1 cellular context compared by ENCODE assay signal in the genomic region with DNA sequence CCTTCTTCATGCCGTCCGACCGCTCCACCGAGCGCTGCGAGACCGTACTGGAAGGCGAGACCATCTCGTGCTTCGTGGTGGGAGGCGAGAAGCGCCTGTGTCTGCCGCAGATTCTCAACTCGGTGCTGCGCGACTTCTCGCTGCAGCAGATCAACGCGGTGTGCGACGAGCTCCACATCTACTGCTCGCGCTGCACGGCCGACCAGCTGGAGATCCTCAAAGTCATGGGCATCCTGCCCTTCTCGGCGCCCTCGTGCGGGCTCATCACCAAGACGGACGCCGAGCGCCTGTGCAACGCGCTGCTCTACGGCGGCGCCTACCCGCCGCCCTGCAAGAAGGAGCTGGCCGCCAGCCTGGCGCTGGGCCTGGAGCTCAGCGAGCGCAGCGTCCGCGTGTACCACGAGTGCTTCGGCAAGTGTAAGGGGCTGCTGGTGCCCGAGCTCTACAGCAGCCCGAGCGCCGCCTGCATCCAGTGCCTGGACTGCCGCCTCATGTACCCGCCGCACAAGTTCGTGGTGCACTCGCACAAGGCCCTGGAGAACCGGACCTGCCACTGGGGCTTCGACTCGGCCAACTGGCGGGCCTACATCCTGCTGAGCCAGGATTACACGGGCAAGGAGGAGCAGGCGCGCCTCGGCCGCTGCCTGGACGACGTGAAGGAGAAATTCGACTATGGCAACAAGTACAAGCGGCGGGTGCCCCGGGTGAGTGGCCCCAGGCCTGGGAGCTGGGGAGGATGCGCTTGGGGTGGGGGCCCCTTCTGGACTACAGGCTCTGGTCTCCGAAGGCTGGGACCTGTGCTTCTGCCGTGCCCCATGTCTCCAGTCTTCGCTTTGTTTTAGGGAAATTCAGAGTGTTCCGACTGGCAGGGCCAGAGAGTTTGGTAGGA.
TF ChIP-seq lines count a peak whose summit lies in the region.

No MANE protein-coding gene starts in this region.

TF ChIP-seq in K562, 482 proteins besides CTCF, POLR2A, EP300 and RAD21 (continued from another document and continues in another):
- TF ChIP-seq, protein P1, sequence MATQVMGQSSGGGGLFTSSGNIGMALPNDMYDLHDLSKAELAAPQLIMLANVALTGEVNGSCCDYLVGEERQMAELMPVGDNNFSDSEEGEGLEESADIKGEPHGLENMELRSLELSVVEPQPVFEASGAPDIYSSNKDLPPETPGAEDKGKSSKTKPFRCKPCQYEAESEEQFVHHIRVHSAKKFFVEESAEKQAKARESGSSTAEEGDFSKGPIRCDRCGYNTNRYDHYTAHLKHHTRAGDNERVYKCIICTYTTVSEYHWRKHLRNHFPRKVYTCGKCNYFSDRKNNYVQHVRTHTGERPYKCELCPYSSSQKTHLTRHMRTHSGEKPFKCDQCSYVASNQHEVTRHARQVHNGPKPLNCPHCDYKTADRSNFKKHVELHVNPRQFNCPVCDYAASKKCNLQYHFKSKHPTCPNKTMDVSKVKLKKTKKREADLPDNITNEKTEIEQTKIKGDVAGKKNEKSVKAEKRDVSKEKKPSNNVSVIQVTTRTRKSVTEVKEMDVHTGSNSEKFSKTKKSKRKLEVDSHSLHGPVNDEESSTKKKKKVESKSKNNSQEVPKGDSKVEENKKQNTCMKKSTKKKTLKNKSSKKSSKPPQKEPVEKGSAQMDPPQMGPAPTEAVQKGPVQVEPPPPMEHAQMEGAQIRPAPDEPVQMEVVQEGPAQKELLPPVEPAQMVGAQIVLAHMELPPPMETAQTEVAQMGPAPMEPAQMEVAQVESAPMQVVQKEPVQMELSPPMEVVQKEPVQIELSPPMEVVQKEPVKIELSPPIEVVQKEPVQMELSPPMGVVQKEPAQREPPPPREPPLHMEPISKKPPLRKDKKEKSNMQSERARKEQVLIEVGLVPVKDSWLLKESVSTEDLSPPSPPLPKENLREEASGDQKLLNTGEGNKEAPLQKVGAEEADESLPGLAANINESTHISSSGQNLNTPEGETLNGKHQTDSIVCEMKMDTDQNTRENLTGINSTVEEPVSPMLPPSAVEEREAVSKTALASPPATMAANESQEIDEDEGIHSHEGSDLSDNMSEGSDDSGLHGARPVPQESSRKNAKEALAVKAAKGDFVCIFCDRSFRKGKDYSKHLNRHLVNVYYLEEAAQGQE (CRISPR knock-in tag; IDR thresholded peaks at IDR 0.05; ENCODE audit: low read depth) = 0 out of 2 replicates have a peak, but pooled peaks have one; percentile 7
- TF ChIP-seq ZNF174 (CRISPR knock-in tag; IDR thresholded peaks at IDR 0.05) = no peak
- TF ChIP-seq, protein P2, sequence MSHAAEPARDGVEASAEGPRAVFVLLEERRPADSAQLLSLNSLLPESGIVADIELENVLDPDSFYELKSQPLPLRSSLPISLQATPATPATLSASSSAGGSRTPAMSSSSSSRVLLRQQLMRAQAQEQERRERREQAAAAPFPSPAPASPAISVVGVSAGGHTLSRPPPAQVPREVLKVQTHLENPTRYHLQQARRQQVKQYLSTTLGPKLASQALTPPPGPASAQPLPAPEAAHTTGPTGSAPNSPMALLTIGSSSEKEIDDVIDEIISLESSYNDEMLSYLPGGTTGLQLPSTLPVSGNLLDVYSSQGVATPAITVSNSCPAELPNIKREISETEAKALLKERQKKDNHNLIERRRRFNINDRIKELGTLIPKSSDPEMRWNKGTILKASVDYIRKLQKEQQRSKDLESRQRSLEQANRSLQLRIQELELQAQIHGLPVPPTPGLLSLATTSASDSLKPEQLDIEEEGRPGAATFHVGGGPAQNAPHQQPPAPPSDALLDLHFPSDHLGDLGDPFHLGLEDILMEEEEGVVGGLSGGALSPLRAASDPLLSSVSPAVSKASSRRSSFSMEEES (CRISPR knock-in tag; IDR thresholded peaks at IDR 0.05) = no peak
- TF ChIP-seq FOXA3 (CRISPR knock-in tag; conservative IDR thresholded peaks at IDR 0.05 in 1 of 2, IDR thresholded peaks at IDR 0.05 in 1 of 2) = peak in 1 of 2 experiments; percentile 5; a peak in 1 of 4 replicates
- no peak for TF ChIP-seq ZKSCAN8 (CRISPR knock-in tag; IDR thresholded peaks at IDR 0.05)
- TF ChIP-seq, protein P3, sequence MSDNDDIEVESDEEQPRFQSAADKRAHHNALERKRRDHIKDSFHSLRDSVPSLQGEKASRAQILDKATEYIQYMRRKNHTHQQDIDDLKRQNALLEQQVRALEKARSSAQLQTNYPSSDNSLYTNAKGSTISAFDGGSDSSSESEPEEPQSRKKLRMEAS (CRISPR knock-in tag; IDR thresholded peaks at IDR 0.05) = peak; percentile 72
- peak; percentile 72; the same call in 1 of the 2 replicates for TF ChIP-seq ZNF431 (CRISPR knock-in tag; IDR thresholded peaks at IDR 0.05)
- no peak for TF ChIP-seq TEAD4 (IDR thresholded peaks at IDR 0.05; ENCODE audit: low read length)
- no peak for TF ChIP-seq TEAD4 (CRISPR knock-in tag; IDR thresholded peaks at IDR 0.05; ENCODE audit: borderline replicate concordance)
- TF ChIP-seq ZFX (CRISPR knock-in tag; IDR thresholded peaks at IDR 0.05) = peak; percentile 69
- no peak for TF ChIP-seq ZNF3 (CRISPR knock-in tag; IDR thresholded peaks at IDR 0.05)
- TF ChIP-seq STAT5A (IDR thresholded peaks at IDR 0.05; ENCODE audit: borderline replicate concordance, low read length) = no peak
- no peak for TF ChIP-seq ZNF766 (CRISPR knock-in tag; conservative IDR thresholded peaks at IDR 0.05)
- no peak for TF ChIP-seq HCFC1 (IDR thresholded peaks at IDR 0.05; ENCODE audit: low read depth, low read length)
- TF ChIP-seq, protein P4, sequence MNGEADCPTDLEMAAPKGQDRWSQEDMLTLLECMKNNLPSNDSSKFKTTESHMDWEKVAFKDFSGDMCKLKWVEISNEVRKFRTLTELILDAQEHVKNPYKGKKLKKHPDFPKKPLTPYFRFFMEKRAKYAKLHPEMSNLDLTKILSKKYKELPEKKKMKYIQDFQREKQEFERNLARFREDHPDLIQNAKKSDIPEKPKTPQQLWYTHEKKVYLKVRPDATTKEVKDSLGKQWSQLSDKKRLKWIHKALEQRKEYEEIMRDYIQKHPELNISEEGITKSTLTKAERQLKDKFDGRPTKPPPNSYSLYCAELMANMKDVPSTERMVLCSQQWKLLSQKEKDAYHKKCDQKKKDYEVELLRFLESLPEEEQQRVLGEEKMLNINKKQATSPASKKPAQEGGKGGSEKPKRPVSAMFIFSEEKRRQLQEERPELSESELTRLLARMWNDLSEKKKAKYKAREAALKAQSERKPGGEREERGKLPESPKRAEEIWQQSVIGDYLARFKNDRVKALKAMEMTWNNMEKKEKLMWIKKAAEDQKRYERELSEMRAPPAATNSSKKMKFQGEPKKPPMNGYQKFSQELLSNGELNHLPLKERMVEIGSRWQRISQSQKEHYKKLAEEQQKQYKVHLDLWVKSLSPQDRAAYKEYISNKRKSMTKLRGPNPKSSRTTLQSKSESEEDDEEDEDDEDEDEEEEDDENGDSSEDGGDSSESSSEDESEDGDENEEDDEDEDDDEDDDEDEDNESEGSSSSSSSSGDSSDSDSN (IDR thresholded peaks at IDR 0.05; ENCODE audit: borderline replicate concordance in 1 of 2, low read depth in 2 of 2, low read length in 2 of 2) = peak; percentile 85 to 91; a peak in 3 of 4 replicates
- TF ChIP-seq, protein P5, sequence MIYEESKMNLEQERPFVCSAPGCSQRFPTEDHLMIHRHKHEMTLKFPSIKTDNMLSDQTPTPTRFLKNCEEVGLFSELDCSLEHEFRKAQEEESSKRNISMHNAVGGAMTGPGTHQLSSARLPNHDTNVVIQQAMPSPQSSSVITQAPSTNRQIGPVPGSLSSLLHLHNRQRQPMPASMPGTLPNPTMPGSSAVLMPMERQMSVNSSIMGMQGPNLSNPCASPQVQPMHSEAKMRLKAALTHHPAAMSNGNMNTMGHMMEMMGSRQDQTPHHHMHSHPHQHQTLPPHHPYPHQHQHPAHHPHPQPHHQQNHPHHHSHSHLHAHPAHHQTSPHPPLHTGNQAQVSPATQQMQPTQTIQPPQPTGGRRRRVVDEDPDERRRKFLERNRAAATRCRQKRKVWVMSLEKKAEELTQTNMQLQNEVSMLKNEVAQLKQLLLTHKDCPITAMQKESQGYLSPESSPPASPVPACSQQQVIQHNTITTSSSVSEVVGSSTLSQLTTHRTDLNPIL (CRISPR knock-in tag; IDR thresholded peaks at IDR 0.05) = no peak
- TF ChIP-seq, protein P6, sequence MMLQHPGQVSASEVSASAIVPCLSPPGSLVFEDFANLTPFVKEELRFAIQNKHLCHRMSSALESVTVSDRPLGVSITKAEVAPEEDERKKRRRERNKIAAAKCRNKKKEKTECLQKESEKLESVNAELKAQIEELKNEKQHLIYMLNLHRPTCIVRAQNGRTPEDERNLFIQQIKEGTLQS (IDR thresholded peaks at IDR 0.05) = no peak
- TF ChIP-seq, protein P6 (CRISPR knock-in tag; conservative IDR thresholded peaks at IDR 0.05) = no peak
- peak; percentile 39; the same call in 1 of the 2 replicates for TF ChIP-seq GABPB1 (CRISPR knock-in tag; IDR thresholded peaks at IDR 0.05)
- no peak for TF ChIP-seq ZBTB8A (IDR thresholded peaks at IDR 0.05; ENCODE audit: partially characterized antibody)
- TF ChIP-seq KAT2B (IDR thresholded peaks at IDR 0.05; ENCODE audit: low read depth, low read length) = no peak
- peak; percentile 36; the same call in 1 of the 2 replicates for TF ChIP-seq HNRNPL (IDR thresholded peaks at IDR 0.05; ENCODE audit: low read depth, low read length)
- no peak for TF ChIP-seq FOSL1 (tag; conservative IDR thresholded peaks at IDR 0.05)
- TF ChIP-seq NR2F6 (CRISPR knock-in tag; IDR thresholded peaks at IDR 0.05) = 0 out of 2 replicates have a peak, but pooled peaks have one; percentile 53
- TF ChIP-seq, protein P7, sequence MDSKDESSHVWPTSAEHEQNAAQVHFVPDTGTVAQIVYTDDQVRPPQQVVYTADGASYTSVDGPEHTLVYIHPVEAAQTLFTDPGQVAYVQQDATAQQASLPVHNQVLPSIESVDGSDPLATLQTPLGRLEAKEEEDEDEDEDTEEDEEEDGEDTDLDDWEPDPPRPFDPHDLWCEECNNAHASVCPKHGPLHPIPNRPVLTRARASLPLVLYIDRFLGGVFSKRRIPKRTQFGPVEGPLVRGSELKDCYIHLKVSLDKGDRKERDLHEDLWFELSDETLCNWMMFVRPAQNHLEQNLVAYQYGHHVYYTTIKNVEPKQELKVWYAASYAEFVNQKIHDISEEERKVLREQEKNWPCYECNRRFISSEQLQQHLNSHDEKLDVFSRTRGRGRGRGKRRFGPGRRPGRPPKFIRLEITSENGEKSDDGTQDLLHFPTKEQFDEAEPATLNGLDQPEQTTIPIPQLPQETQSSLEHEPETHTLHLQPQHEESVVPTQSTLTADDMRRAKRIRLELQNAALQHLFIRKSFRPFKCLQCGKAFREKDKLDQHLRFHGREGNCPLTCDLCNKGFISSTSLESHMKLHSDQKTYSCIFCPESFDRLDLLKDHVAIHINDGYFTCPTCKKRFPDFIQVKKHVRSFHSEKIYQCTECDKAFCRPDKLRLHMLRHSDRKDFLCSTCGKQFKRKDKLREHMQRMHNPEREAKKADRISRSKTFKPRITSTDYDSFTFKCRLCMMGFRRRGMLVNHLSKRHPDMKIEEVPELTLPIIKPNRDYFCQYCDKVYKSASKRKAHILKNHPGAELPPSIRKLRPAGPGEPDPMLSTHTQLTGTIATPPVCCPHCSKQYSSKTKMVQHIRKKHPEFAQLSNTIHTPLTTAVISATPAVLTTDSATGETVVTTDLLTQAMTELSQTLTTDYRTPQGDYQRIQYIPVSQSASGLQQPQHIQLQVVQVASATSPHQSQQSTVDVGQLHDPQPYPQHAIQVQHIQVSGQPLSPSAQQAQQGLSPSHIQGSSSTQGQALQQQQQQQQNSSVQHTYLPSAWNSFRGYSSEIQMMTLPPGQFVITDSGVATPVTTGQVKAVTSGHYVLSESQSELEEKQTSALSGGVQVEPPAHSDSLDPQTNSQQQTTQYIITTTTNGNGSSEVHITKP (IDR thresholded peaks at IDR 0.05; ENCODE audit: partially characterized antibody) = peak; percentile 79
- TF ChIP-seq SAFB2 (IDR thresholded peaks at IDR 0.05; ENCODE audit: borderline replicate concordance, low read depth, low read length, severe bottlenecking) = no peak
- TF ChIP-seq ARNT (IDR thresholded peaks at IDR 0.05) = no peak
- TF ChIP-seq LEF1 (IDR thresholded peaks at IDR 0.05) = no peak
- TF ChIP-seq, protein P8, sequence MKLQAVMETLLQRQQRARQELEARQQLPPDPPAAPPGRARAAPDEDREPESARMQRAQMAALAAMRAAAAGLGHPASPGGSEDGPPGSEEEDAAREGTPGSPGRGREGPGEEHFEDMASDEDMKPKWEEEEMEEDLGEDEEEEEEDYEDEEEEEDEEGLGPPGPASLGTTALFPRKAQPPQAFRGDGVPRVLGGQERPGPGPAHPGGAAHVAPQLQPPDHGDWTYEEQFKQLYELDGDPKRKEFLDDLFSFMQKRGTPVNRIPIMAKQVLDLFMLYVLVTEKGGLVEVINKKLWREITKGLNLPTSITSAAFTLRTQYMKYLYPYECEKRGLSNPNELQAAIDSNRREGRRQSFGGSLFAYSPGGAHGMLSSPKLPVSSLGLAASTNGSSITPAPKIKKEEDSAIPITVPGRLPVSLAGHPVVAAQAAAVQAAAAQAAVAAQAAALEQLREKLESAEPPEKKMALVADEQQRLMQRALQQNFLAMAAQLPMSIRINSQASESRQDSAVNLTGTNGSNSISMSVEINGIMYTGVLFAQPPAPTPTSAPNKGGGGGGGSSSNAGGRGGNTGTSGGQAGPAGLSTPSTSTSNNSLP (IDR thresholded peaks at IDR 0.05; ENCODE audit: borderline replicate concordance, low read depth, low read length) = no peak
- TF ChIP-seq CHD1 (IDR thresholded peaks at IDR 0.05; ENCODE audit: low read length) = peak; percentile 85
- TF ChIP-seq RAD51 (IDR thresholded peaks at IDR 0.05; ENCODE audit: borderline replicate concordance, low read depth) = no peak
- no peak for TF ChIP-seq RBM15 (IDR thresholded peaks at IDR 0.05; ENCODE audit: insufficient read depth, low read length)
- TF ChIP-seq SLC30A9 (CRISPR knock-in tag; IDR thresholded peaks at IDR 0.05) = no peak
- peak; percentile 41; the same call in 1 of the 2 replicates for TF ChIP-seq GTF2F1 (IDR thresholded peaks at IDR 0.05; ENCODE audit: low read depth, low read length)
- TF ChIP-seq TRIM24 (IDR thresholded peaks at IDR 0.05) = no peak
- TF ChIP-seq HLTF (IDR thresholded peaks at IDR 0.05) = no peak
- TF ChIP-seq HDAC6 (IDR thresholded peaks at IDR 0.05; ENCODE audit: low read depth, low read length) = 0 out of 2 replicates have a peak, but pooled peaks have one; percentile 58
- no peak for TF ChIP-seq ZC3H11A (IDR thresholded peaks at IDR 0.05; ENCODE audit: low read depth, low read length)
- no peak for TF ChIP-seq NR4A1 (CRISPR knock-in tag; IDR thresholded peaks at IDR 0.05)
- TF ChIP-seq NR4A1 (tag; IDR thresholded peaks at IDR 0.05) = no peak; the same call in 1 of the 2 replicates
- TF ChIP-seq, protein P9, sequence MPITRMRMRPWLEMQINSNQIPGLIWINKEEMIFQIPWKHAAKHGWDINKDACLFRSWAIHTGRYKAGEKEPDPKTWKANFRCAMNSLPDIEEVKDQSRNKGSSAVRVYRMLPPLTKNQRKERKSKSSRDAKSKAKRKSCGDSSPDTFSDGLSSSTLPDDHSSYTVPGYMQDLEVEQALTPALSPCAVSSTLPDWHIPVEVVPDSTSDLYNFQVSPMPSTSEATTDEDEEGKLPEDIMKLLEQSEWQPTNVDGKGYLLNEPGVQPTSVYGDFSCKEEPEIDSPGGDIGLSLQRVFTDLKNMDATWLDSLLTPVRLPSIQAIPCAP (CRISPR knock-in tag; IDR thresholded peaks at IDR 0.05; ENCODE audit: borderline replicate concordance) = no peak
